18 cellular contexts compared by ENCODE assay signal in genomic region chr10:88299787-88300186, GRCh38.
"Had no signal": no experiment of that assay in that cellular context is flagged by ENCODE, and none has a peak within 500 bp of the region (broad histone marks: within the 10 kb centered on the region; RNA-seq: fewer than 3 reads in every experiment).

No MANE protein-coding gene starts in this region.

- H3K9me3 ChIP-seq: heart left ventricle, mucosa of descending colon, neutrophil, tibial artery, upper lobe of left lung, vagina had no signal

- DNase-seq: effector CD4-positive, alpha-beta T cell; endodermal cell; foreskin melanocyte; heart left ventricle; hippocampal formation; mammary epithelial cell; mucosa of descending colon; naive thymus-derived CD8-positive, alpha-beta T cell; posterior cingulate gyrus; right cardiac atrium; stimulated activated CD4-positive, alpha-beta T cell treated with anti-CD3 and anti-CD28 coated beads, Interleukin-2, amount 100 ng/mL, for 48 hours; tibial artery; upper lobe of left lung had no signal

- H3K4me3 Mint-ChIP-seq: endodermal cell; naive thymus-derived CD8-positive, alpha-beta T cell; stimulated activated naive CD8-positive, alpha-beta T cell treated with anti-CD3 and anti-CD28 coated beads, Interleukin-15, Interleukin-2, amounts not matched to agents 100 ng/mL and 50 ng/mL, for 24 hours had no signal

- H3K27ac Mint-ChIP-seq: endodermal cell; naive thymus-derived CD8-positive, alpha-beta T cell; stimulated activated naive CD8-positive, alpha-beta T cell treated with anti-CD3 and anti-CD28 coated beads, Interleukin-15, Interleukin-2, amounts not matched to agents 100 ng/mL and 50 ng/mL, for 24 hours had no signal

- ATAC-seq: heart left ventricle; left lobe of liver; mucosa of descending colon; naive thymus-derived CD8-positive, alpha-beta T cell had no signal

- H3K27me3 Mint-ChIP-seq: naive thymus-derived CD8-positive, alpha-beta T cell; stimulated activated naive CD8-positive, alpha-beta T cell treated with anti-CD3 and anti-CD28 coated beads, Interleukin-15, Interleukin-2, amounts not matched to agents 100 ng/mL and 50 ng/mL, for 24 hours had no signal

- H3K9me3 Mint-ChIP-seq: endodermal cell; naive thymus-derived CD8-positive, alpha-beta T cell; stimulated activated naive CD8-positive, alpha-beta T cell treated with anti-CD3 and anti-CD28 coated beads, Interleukin-15, Interleukin-2, amounts not matched to agents 100 ng/mL and 50 ng/mL, for 24 hours had no signal

- H3K27ac ChIP-seq: coronary artery, heart left ventricle, neutrophil, tibial artery, upper lobe of left lung, vagina had no signal

- H3K36me3 ChIP-seq: heart left ventricle, neutrophil, tibial artery, upper lobe of left lung, vagina had no signal
